15 cellular contexts compared by ENCODE assay signal in the genomic region with DNA sequence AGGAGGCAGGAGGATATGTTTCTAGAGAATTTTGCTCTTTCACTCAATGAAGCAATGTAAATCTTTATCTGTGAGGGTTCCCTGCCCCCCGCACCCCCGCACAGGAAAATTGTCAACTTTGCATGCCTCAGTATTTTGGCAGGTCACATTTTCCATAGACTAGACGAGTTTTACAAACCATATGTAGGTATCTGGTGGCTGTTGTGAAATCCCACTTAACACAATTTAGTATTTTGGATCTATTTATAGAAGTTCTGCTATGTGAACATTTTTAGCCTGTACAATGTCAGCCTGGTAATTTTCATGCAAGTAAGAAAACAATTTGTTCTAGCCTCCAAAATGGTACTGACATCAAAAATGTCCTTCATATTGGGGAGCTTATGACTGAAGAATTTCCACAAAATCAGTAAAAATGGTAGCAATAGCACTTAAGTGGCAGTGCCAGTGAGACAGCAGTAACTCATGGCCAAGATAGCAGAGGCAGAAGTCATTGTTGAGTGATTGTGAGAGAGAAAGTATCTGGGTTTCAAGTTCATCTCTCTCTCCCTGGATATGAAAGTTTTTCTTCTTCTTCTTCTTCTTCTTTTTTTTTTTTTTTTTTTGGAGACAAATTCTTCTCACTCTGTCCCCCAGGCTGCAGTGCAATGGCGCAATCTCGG. TPM values are rescaled to one million over a fixed set of nuclear protein-coding genes. Genes with fewer than 3 reads are reported as not detected.
A peak's percentile ranks its signal among the peaks of the same experiment; 100 is the strongest.
DNase-seq lines count a peak whose midpoint lies in the region; ATAC-seq, FAIRE-seq and TF ChIP-seq lines count a peak whose summit lies in the region.
"Had no signal": no experiment of that assay in that cellular context is flagged by ENCODE, and none has a peak within 500 bp of the region (broad histone marks: within the 10 kb centered on the region; RNA-seq: fewer than 3 reads in every experiment).

No MANE protein-coding gene starts in this region.

- DNase-seq in cardiac muscle cell (ENCODE audit: low read depth in 1 of 2, low spot score in 1 of 2), result peak; percentile 2 to 62
- DNase-seq in right cardiac atrium, result no peak
- DNase-seq in GM12878 (ENCODE audit: low read depth, low spot score), result no peak
- peak; percentile 54 for DNase-seq in superior temporal gyrus (ENCODE audit: extremely low spot score)
- no peak for DNase-seq in NCI-H226
- no peak for DNase-seq in CD4-positive, alpha-beta T cell
- DNase-seq: activated naive CD4-positive, alpha-beta T cell treated with Interleukin-2 at 50 U/mL for 16 hours; foreskin keratinocyte; MG63; small intestine had no signal

- no peak overlapping the region for H2AFZ ChIP-seq in GM12878 (ENCODE audit: control insufficient read depth, low read depth, low read length)

- CTCF ChIA-PET in GM12878 (lab: Yijun Ruan, JAX), result interaction anchor here (1.6 kb wide), 1 partner anchor 12 kb away, joined by 3 read pairs; no protein-coding TSS in a partner anchor
- CTCF ChIA-PET in CD4-positive, alpha-beta T cell (lab: Charles Lee), result no interaction called here

- H4K20me1 ChIP-seq in GM12878 (ENCODE audit: control insufficient read depth, insufficient read depth), result no peaks in the 10 kb centered on the region

- H3K4me3 ChIP-seq in cardiac muscle cell (no peak overlapping the region), right cardiac atrium (ENCODE audit: low read length) (no peak overlapping the region), GM12878 (no peak overlapping the region; the same call in 1 of the 2 replicates)
- H3K4me3 ChIP-seq: MG63 had no signal

- H3K4me2 ChIP-seq in GM12878 (ENCODE audit: control insufficient read depth, insufficient read depth), result peak overlapping the region; percentile 81

- no peaks in the 10 kb centered on the region for H3K36me3 Mint-ChIP-seq in CD4-positive, alpha-beta T cell (ENCODE audit: low read depth)
- H3K36me3 Mint-ChIP-seq: natural killer cell treated with Interleukin-12 subunit alpha and Interleukin-12 subunit beta and Interleukin-15 and Interleukin-18, amount 100 ng/mL, for 72 hours; WTC11 had no signal

- no peaks in the 10 kb centered on the region for H3K27me3 Mint-ChIP-seq in CD4-positive, alpha-beta T cell

- no peak for TF ChIP-seq POLR2A in GM12878 (IDR thresholded peaks at IDR 0.05; ENCODE audit: low read depth, low read length)

- FAIRE-seq in GM12878 (lab: Jason Lieb, UNC), result no peak
- FAIRE-seq: colon had no signal

- TF ChIP-seq RAD21 in GM12878 (IDR thresholded peaks at IDR 0.05; ENCODE audit: insufficient read depth, low read depth, low read length), result no peak

- 71% methylated on average over 5 of the region's 5 CpGs for WGBS in right cardiac atrium
- WGBS in GM12878 (ENCODE audit: insufficient coverage, insufficient replicate concordance, low lambda C conversion rate, missing lambda C conversion rate), result 63% methylated on average over 5 of the region's 5 CpGs

- no peaks in the 10 kb centered on the region for H3K27me3 ChIP-seq in cardiac muscle cell
- H3K27me3 ChIP-seq in right cardiac atrium (ENCODE audit: control insufficient read depth, insufficient read depth), result no peaks in the 10 kb centered on the region
- no peaks in the 10 kb centered on the region for H3K27me3 ChIP-seq in GM12878 (replicated peaks in 1 of 2; ENCODE audit: control insufficient read depth in 2 of 2, insufficient read depth in 2 of 2, low read length in 1 of 2)
- H3K27me3 ChIP-seq in CD4-positive, alpha-beta T cell (ENCODE audit: control insufficient read depth, insufficient read depth, low read length), result no peaks in the 10 kb centered on the region
- H3K27me3 ChIP-seq: foreskin keratinocyte, MG63 had no signal

- TF ChIP-seq EP300 in GM12878 (IDR thresholded peaks at IDR 0.05; ENCODE audit: borderline replicate concordance in 1 of 2, control insufficient read depth in 1 of 2, low read depth in 2 of 2, low read length in 2 of 2), result no peak

- no peak overlapping the region for H3K4me3 Mint-ChIP-seq in CD4-positive, alpha-beta T cell
- H3K4me3 Mint-ChIP-seq: natural killer cell treated with Interleukin-12 subunit alpha and Interleukin-12 subunit beta and Interleukin-15 and Interleukin-18, amount 100 ng/mL, for 72 hours; WTC11 had no signal

- H3K27ac Mint-ChIP-seq in CD4-positive, alpha-beta T cell, result no peak overlapping the region
- H3K27ac Mint-ChIP-seq: natural killer cell treated with Interleukin-12 subunit alpha and Interleukin-12 subunit beta and Interleukin-15 and Interleukin-18, amount 100 ng/mL, for 72 hours; WTC11 had no signal

- TF ChIP-seq CTCF in cardiac muscle cell (IDR thresholded peaks at IDR 0.05; ENCODE audit: low read depth, low read length) (no peak), GM12878 (IDR thresholded peaks at IDR 0.05 in 2 of 3, conservative IDR thresholded peaks at IDR 0.05 in 1 of 3; ENCODE audit: control insufficient read depth in 2 of 3, extremely low read depth in 1 of 3, insufficient read depth in 1 of 3, low read depth in 3 of 3, low read length in 3 of 3) (no peak)
- no peak for TF ChIP-seq CTCF in CD4-positive, alpha-beta T cell (IDR thresholded peaks at IDR 0.05)

- peaks cover 12% of the 10 kb centered on the region for H3K4me1 ChIP-seq in cardiac muscle cell (ENCODE audit: low read depth)
- no peaks in the 10 kb centered on the region for H3K4me1 ChIP-seq in right cardiac atrium (ENCODE audit: control insufficient read depth, insufficient read depth, low read length)
- H3K4me1 ChIP-seq in GM12878 (ENCODE audit: control insufficient read depth, insufficient read depth, low read length), result peaks cover 21% of the 10 kb centered on the region
- H3K4me1 ChIP-seq: foreskin keratinocyte had no signal

- no peak for ATAC-seq in right cardiac atrium
- ATAC-seq in HG03442 (IDR thresholded peaks at IDR 0.05; ENCODE audit: unreplicated experiment), result peak; percentile 48
- peak; percentile 52 for ATAC-seq in GM12878
- ATAC-seq in GM18519 (IDR thresholded peaks at IDR 0.05; ENCODE audit: low FRiP score, unreplicated experiment), result no peak
- ATAC-seq in CD4-positive, alpha-beta T cell (ENCODE audit: poor library complexity), result no peak
- ATAC-seq: foreskin keratinocyte; natural killer cell treated with Interleukin-12 subunit alpha and Interleukin-12 subunit beta and Interleukin-15 and Interleukin-18, amount 100 ng/mL, for 72 hours; WTC11 had no signal

- H3K4me1 Mint-ChIP-seq in CD4-positive, alpha-beta T cell (ENCODE audit: low read depth), result no peaks in the 10 kb centered on the region

- RAD21 ChIA-PET in GM12878 (lab: Charles Lee; ENCODE audit: unreplicated experiment), result no interaction called here

- POLR2A ChIA-PET in GM12878 (lab: Charles Lee), result interaction anchor here (1.0 kb wide), 1 partner anchor 12 kb away, joined by 4 read pairs; a partner anchor contains a TSS
- POLR2A ChIA-PET in CD4-positive, alpha-beta T cell (lab: Charles Lee), result no interaction called here

- in situ Hi-C loops in GM12878 (cut with MboI), result no loop called here

- H3K9me3 ChIP-seq in cardiac muscle cell (ENCODE audit: low read depth), result no peaks in the 10 kb centered on the region
- no peaks in the 10 kb centered on the region for H3K9me3 ChIP-seq in right cardiac atrium (ENCODE audit: control insufficient read depth, low read length)
- H3K9me3 ChIP-seq in GM12878 (replicated peaks; ENCODE audit: control insufficient read depth, insufficient read depth, low read length), result no peaks in the 10 kb centered on the region
- no peaks in the 10 kb centered on the region for H3K9me3 ChIP-seq in CD4-positive, alpha-beta T cell (ENCODE audit: control insufficient read depth, low read length)
- H3K9me3 ChIP-seq: MG63 had no signal

- peak overlapping the region; percentile 44 for H3K27ac ChIP-seq in cardiac muscle cell
- no peak overlapping the region for H3K27ac ChIP-seq in right cardiac atrium (ENCODE audit: low read length)
- no peak overlapping the region for H3K27ac ChIP-seq in GM12878 (ENCODE audit: control insufficient read depth, insufficient read depth)
- H3K27ac ChIP-seq in CD4-positive, alpha-beta T cell (ENCODE audit: low read depth, low read length), result no peak overlapping the region
- H3K27ac ChIP-seq: foreskin keratinocyte had no signal

- intact Hi-C loops in right cardiac atrium (cut with DNase I), result no loop called here
- intact Hi-C loops in GM12878 (cut with micrococcal nuclease; ENCODE audit: unreplicated experiment), result no loop called here
- intact Hi-C loops in CD4-positive, alpha-beta T cell (cut with DNase I, micrococcal nuclease), result no loop called here

- no peaks in the 10 kb centered on the region for H3K79me2 ChIP-seq in GM12878 (ENCODE audit: control insufficient read depth, insufficient read depth, low read length)

- H3K9me3 Mint-ChIP-seq in CD4-positive, alpha-beta T cell, result no peaks in the 10 kb centered on the region
- H3K9me3 Mint-ChIP-seq: natural killer cell treated with Interleukin-12 subunit alpha and Interleukin-12 subunit beta and Interleukin-15 and Interleukin-18, amount 100 ng/mL, for 72 hours; WTC11 had no signal

- BruUV-seq in GM12878 (replicated peaks; lab: Mats Ljungman, UMichigan), result no TSS peak

- no peak overlapping the region for H3K9ac ChIP-seq in GM12878 (ENCODE audit: control insufficient read depth, insufficient read depth, low read length)

- SMC1A ChIA-PET in GM12878 (lab: Charles Lee; ENCODE audit: uncharacterized antibody, unreplicated experiment), result interaction anchor here (0.6 to 1.7 kb wide), 3 partner anchors 12 to 215 kb away, joined by 3 to 5 read pairs (median 4); a partner anchor contains a TSS

- H3K36me3 ChIP-seq in cardiac muscle cell, result no peaks in the 10 kb centered on the region
- H3K36me3 ChIP-seq in GM12878 (ENCODE audit: control insufficient read depth in 2 of 2, insufficient read depth in 2 of 2, low read length in 1 of 2), result no peaks in the 10 kb centered on the region
- H3K36me3 ChIP-seq: MG63 had no signal

RNA-seq across cellular contexts. Expression of a gene that starts 12.4 kb away (rescaled TPM):
- total RNA-seq in cardiac muscle cell (33.0 and 33.4 TPM in 2 replicates), right cardiac atrium (10 to 100 TPM; 40.3 to 50.7 (median 43.9) TPM), GM12878 (2014; rRNA removed) (44.3 and 54.1 TPM in 2 replicates), GM12878 (2014; rRNA removed; fragmentation: Illumina TruSeq; extraction: Trizol) (50.6 and 53.6 TPM in 2 replicates), GM12878 (2021) (40.9 and 48.4 TPM in 2 replicates)
- polyA plus RNA-seq in cardiac muscle cell (20.6 and 32.2 TPM in 2 replicates), right cardiac atrium (13.5 TPM), GM12878 (2011; rRNA removed) (42.5 and 57.4 TPM in 2 replicates), GM12878 (2014; fragmentation: Illumina TruSeq; extraction: Trizol) (27.0 and 31.0 TPM in 2 replicates), GM12878 (2014; fragmentation: Nextera tagmentation; extraction: Ambion mirVana) (10 to 100 TPM; 10.3 to 12.6 TPM), GM12878 (2014; rRNA removed) (23.0 and 23.8 TPM in 2 replicates), GM12878 (2016; fragmentation: Nextera tagmentation; extraction: Ambion mirVana) (10 to 100 TPM; 28.4 to 29.0 TPM)
- 290 and 300 TPM in 2 replicates for total RNA-seq in GM12878 (2013; cell fraction: nucleolus; rRNA removed)
- 9.6 TPM for polyA plus RNA-seq in GM12878 (2011; ENCODE audit: low read depth)
- 15.4 and 21.6 TPM in 2 replicates for polyA plus RNA-seq in GM12878 (2011; cell fraction: cytosol; rRNA removed)
- 51.3 and 52.6 TPM in 2 replicates for polyA plus RNA-seq in GM12878 (2011; cell fraction: nucleus; rRNA removed)
- 14.6 and 20.4 TPM in 2 replicates for polyA plus RNA-seq in GM12878 (2012)
- 128 and 172 TPM in 2 replicates for polyA minus RNA-seq in GM12878 (2011; rRNA and poly(A)+ RNA removed)
- polyA minus RNA-seq in GM12878 (2011; cell fraction: cytosol; rRNA and poly(A)+ RNA removed), result 36.4 and 41.7 TPM in 2 replicates
- 164 and 223 TPM in 2 replicates for polyA minus RNA-seq in GM12878 (2011; cell fraction: nucleus; rRNA and poly(A)+ RNA removed)
- 10 to 100 TPM; 86.1 to 87.7 TPM for total RNA-seq in CD4-positive, alpha-beta T cell

RNA-seq across cellular contexts. Expression of a gene that starts 38.4 kb away (rescaled TPM):
- 108 and 118 TPM in 2 replicates for total RNA-seq in cardiac muscle cell
- 193 and 195 TPM in 2 replicates for polyA plus RNA-seq in cardiac muscle cell
- total RNA-seq in right cardiac atrium, result 100 to 1,000 TPM; 150 to 155 (median 151) TPM
- 193 TPM for polyA plus RNA-seq in right cardiac atrium
- 201 and 206 TPM in 2 replicates for total RNA-seq in GM12878 (2013; cell fraction: nucleolus; rRNA removed)
- total RNA-seq in GM12878 (2014; rRNA removed), result 89.6 and 104 TPM in 2 replicates
- 107 and 109 TPM in 2 replicates for total RNA-seq in GM12878 (2014; rRNA removed; fragmentation: Illumina TruSeq; extraction: Trizol)
- total RNA-seq in GM12878 (2021), result 89.1 and 90.6 TPM in 2 replicates
- 108 TPM for polyA plus RNA-seq in GM12878 (2011; ENCODE audit: low read depth)
- polyA plus RNA-seq in GM12878 (2011; rRNA removed), result 178 and 255 TPM in 2 replicates
- 84.6 and 88.1 TPM in 2 replicates for polyA plus RNA-seq in GM12878 (2011; cell fraction: cytosol; rRNA removed)
- 76.2 and 80.2 TPM in 2 replicates for polyA plus RNA-seq in GM12878 (2011; cell fraction: nucleus; rRNA removed)
- 99.9 and 107 TPM in 2 replicates for polyA plus RNA-seq in GM12878 (2012)
- polyA plus RNA-seq in GM12878 (2014; fragmentation: Illumina TruSeq; extraction: Trizol), result 196 and 261 TPM in 2 replicates
- 100 to 1,000 TPM; 131 to 141 TPM for polyA plus RNA-seq in GM12878 (2014; fragmentation: Nextera tagmentation; extraction: Ambion mirVana)
- 93.4 and 108 TPM in 2 replicates for polyA plus RNA-seq in GM12878 (2014; rRNA removed)
- polyA plus RNA-seq in GM12878 (2016; fragmentation: Nextera tagmentation; extraction: Ambion mirVana), result 100 to 1,000 TPM; 146 to 148 TPM
- polyA minus RNA-seq in GM12878 (2011; rRNA and poly(A)+ RNA removed), result 53.7 and 65.8 TPM in 2 replicates
- polyA minus RNA-seq in GM12878 (2011; cell fraction: cytosol; rRNA and poly(A)+ RNA removed), result 35.5 and 40.1 TPM in 2 replicates
- 64.0 and 117 TPM in 2 replicates for polyA minus RNA-seq in GM12878 (2011; cell fraction: nucleus; rRNA and poly(A)+ RNA removed)
- 10 to 100 TPM; 85.7 to 89.9 TPM for total RNA-seq in CD4-positive, alpha-beta T cell

Comparison
In these comparisons a context has a peak if more than half of its experiments do, and no peak if none do; other contexts are left out.
1. DNase-seq: peak in cardiac muscle cell (2 of 2) and superior temporal gyrus (single experiment); none in right cardiac atrium (0 of 3), GM12878 (single experiment), NCI-H226 (single experiment) and CD4-positive, alpha-beta T cell (0 of 10).
2. ATAC-seq: peak in HG03442 (single experiment) and GM12878 (single experiment); none in right cardiac atrium (0 of 2), GM18519 (single experiment) and CD4-positive, alpha-beta T cell (single experiment).